In the genomic region with DNA sequence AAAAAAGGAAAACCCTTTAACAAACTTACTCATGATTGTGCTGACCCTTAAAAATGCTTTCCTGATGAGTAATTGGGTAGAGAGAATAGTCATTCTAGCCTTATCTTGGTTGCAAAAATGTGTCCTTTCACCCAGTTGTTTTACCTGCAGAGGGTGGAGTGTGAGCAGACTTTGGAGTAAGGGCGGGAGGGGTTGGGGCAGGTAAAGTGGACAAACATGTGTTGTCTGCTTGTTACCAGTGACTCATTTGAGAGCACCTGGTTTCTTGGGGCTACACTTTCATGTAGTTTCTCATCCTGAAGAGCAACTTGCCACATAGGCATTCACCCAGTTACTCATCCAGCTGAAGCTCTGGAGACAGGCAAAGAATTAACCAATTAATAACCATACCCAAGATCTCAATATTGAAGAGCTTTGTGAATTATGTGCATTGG, we compare ENCODE assay signal across 13 cellular contexts.
A peak's percentile ranks its signal among the peaks of the same experiment; 100 is the strongest.
DNase-seq lines count a peak whose midpoint lies in the region; ATAC-seq, FAIRE-seq and TF ChIP-seq lines count a peak whose summit lies in the region.
"Had no signal": no experiment of that assay in that cellular context is flagged by ENCODE, and none has a peak within 500 bp of the region (broad histone marks: within the 10 kb centered on the region; RNA-seq: fewer than 3 reads in every experiment).

No MANE protein-coding gene starts in this region.

- H3K4me2 ChIP-seq in K562 (ENCODE audit: insufficient read depth, low read length), result no peak overlapping the region

- no peak overlapping the region for H3K27ac Mint-ChIP-seq in activated CD4-positive, alpha-beta T cell treated with anti-CD3 and anti-CD28 coated beads, Interleukin-2, amount 10 ng/mL, durations not matched to agents 7 days and 5 days
- H3K27ac Mint-ChIP-seq in activated CD4-positive, alpha-beta T cell treated with anti-CD3 and anti-CD28 coated beads, Interleukin-2, amount 10 ng/mL, durations not matched to agents 24 days and 14 days, result no peak overlapping the region
- H3K27ac Mint-ChIP-seq in naive thymus-derived CD8-positive, alpha-beta T cell, result no peak overlapping the region
- H3K27ac Mint-ChIP-seq: activated CD8-positive, alpha-beta T cell treated with anti-CD3 and anti-CD28 coated beads for 36 hours; activated naive CD8-positive, alpha-beta T cell treated with anti-CD3 and anti-CD28 coated beads, Interleukin-2, amount 50 U/mL, for 24 hours; IgD-negative memory B cell had no signal

- TF ChIP-seq EP300 in K562 (IDR thresholded peaks at IDR 0.05; ENCODE audit: low read length), result no peak

- no peak for FAIRE-seq in K562 (lab: Jason Lieb, UNC)
- FAIRE-seq: GM19239 had no signal

- TF ChIP-seq POLR2A in K562 (conservative IDR thresholded peaks at IDR 0.05), result no peak
- no peak for TF ChIP-seq POLR2A in lower leg skin (IDR thresholded peaks at IDR 0.05)

- WGBS in K562 (ENCODE audit: insufficient coverage, low coverage, missing lambda C conversion rate), result 0% methylated on average over 1 of the region's 1 CpG
- WGBS in lower leg skin, 2 donors, result 47 to 53% methylated on average over 1 of the region's 1 CpG

- BruUV-seq in K562 (replicated peaks; lab: Mats Ljungman, UMichigan), result no TSS peak

- ATAC-seq in K562, result no peak
- no peak for ATAC-seq in naive thymus-derived CD8-positive, alpha-beta T cell
- ATAC-seq: activated CD8-positive, alpha-beta T cell treated with anti-CD3 and anti-CD28 coated beads for 36 hours; activated naive CD8-positive, alpha-beta T cell treated with anti-CD3 and anti-CD28 coated beads, Interleukin-2, amount 50 U/mL, for 24 hours had no signal

- H3K79me2 ChIP-seq in K562 (ENCODE audit: control insufficient read depth, insufficient read depth, low read length), result no peaks in the 10 kb centered on the region

- no peaks in the 10 kb centered on the region for H3K9me3 Mint-ChIP-seq in activated CD4-positive, alpha-beta T cell treated with anti-CD3 and anti-CD28 coated beads, Interleukin-2, amount 10 ng/mL, durations not matched to agents 7 days and 5 days
- H3K9me3 Mint-ChIP-seq in activated CD4-positive, alpha-beta T cell treated with anti-CD3 and anti-CD28 coated beads, Interleukin-2, amount 10 ng/mL, durations not matched to agents 24 days and 14 days, result peaks cover 5% of the 10 kb centered on the region
- peaks cover 0 to 2% (median 0%) of the 10 kb centered on the region in 9 donors for H3K9me3 Mint-ChIP-seq in naive thymus-derived CD8-positive, alpha-beta T cell
- H3K9me3 Mint-ChIP-seq: activated CD8-positive, alpha-beta T cell treated with anti-CD3 and anti-CD28 coated beads for 36 hours; activated naive CD8-positive, alpha-beta T cell treated with anti-CD3 and anti-CD28 coated beads, Interleukin-2, amount 50 U/mL, for 24 hours had no signal

- H3K4me3 Mint-ChIP-seq in activated CD4-positive, alpha-beta T cell treated with anti-CD3 and anti-CD28 coated beads, Interleukin-2, amount 10 ng/mL, durations not matched to agents 7 days and 5 days, result no peak overlapping the region
- no peak overlapping the region for H3K4me3 Mint-ChIP-seq in activated CD4-positive, alpha-beta T cell treated with anti-CD3 and anti-CD28 coated beads, Interleukin-2, amount 10 ng/mL, durations not matched to agents 24 days and 14 days
- H3K4me3 Mint-ChIP-seq in naive thymus-derived CD8-positive, alpha-beta T cell, result no peak overlapping the region
- H3K4me3 Mint-ChIP-seq: activated CD8-positive, alpha-beta T cell treated with anti-CD3 and anti-CD28 coated beads for 36 hours; activated naive CD8-positive, alpha-beta T cell treated with anti-CD3 and anti-CD28 coated beads, Interleukin-2, amount 50 U/mL, for 24 hours; IgD-negative memory B cell had no signal

- POLR2A ChIA-PET in K562 (lab: Yijun Ruan, JAX), result no interaction called here
- POLR2A ChIA-PET in activated CD4-positive, alpha-beta T cell treated with anti-CD3 and anti-CD28 coated beads, Interleukin-2, amount 10 ng/mL, durations not matched to agents 7 days and 5 days (lab: Charles Lee), result interaction anchor here (0.6 kb wide), 1 partner anchor 9 kb away, joined by 3 read pairs; no protein-coding TSS in a partner anchor
- POLR2A ChIA-PET in naive thymus-derived CD8-positive, alpha-beta T cell (lab: Charles Lee), result no interaction called here

- no peak overlapping the region for H3K4me3 ChIP-seq in K562
- H3K4me3 ChIP-seq in lower leg skin (ENCODE audit: low read depth, poor library complexity, severe bottlenecking), result no peak overlapping the region
- H3K4me3 ChIP-seq: SK-N-MC had no signal

- no peaks in the 10 kb centered on the region for H4K20me1 ChIP-seq in K562 (replicated peaks; ENCODE audit: control insufficient read depth, insufficient read depth, low read length)

- no peak overlapping the region for H2AFZ ChIP-seq in K562 (ENCODE audit: low read depth, low read length)

- TF ChIP-seq CTCF in K562 (IDR thresholded peaks at IDR 0.05 in 2 of 3, conservative IDR thresholded peaks at IDR 0.05 in 1 of 3; ENCODE audit: insufficient read depth in 2 of 3, low read depth in 1 of 3, low read length in 3 of 3) (no peak), lower leg skin (IDR thresholded peaks at IDR 0.05) (no peak)

- no peaks in the 10 kb centered on the region for H3K9me1 ChIP-seq in K562 (ENCODE audit: control insufficient read depth, insufficient read depth, low read length)

- TF ChIP-seq RAD21 in K562 (CRISPR knock-in tag; conservative IDR thresholded peaks at IDR 0.05 in 1 of 2, IDR thresholded peaks at IDR 0.05 in 1 of 2), result no peak

- no peaks in the 10 kb centered on the region for H3K4me1 Mint-ChIP-seq in activated CD4-positive, alpha-beta T cell treated with anti-CD3 and anti-CD28 coated beads, Interleukin-2, amount 10 ng/mL, durations not matched to agents 7 days and 5 days
- H3K4me1 Mint-ChIP-seq in activated CD4-positive, alpha-beta T cell treated with anti-CD3 and anti-CD28 coated beads, Interleukin-2, amount 10 ng/mL, durations not matched to agents 24 days and 14 days, result no peaks in the 10 kb centered on the region
- no peaks in the 10 kb centered on the region for H3K4me1 Mint-ChIP-seq in naive thymus-derived CD8-positive, alpha-beta T cell
- H3K4me1 Mint-ChIP-seq: activated naive CD8-positive, alpha-beta T cell treated with anti-CD3 and anti-CD28 coated beads, Interleukin-2, amount 50 U/mL, for 24 hours; IgD-negative memory B cell had no signal

- intact Hi-C loops in K562 (cut with micrococcal nuclease) (no loop called here), lower leg skin (cut with DNase I; ENCODE audit: low total_unique reads) (no loop called here)
- intact Hi-C loops in activated CD4-positive, alpha-beta T cell treated with anti-CD3 and anti-CD28 coated beads, Interleukin-2, amount 10 ng/mL, durations not matched to agents 24 days and 14 days (cut with micrococcal nuclease), result no loop called here

- in situ Hi-C loops in K562 (cut with MboI), result no loop called here

- H3K36me3 Mint-ChIP-seq in activated CD4-positive, alpha-beta T cell treated with anti-CD3 and anti-CD28 coated beads, Interleukin-2, amount 10 ng/mL, durations not matched to agents 7 days and 5 days (ENCODE audit: low read depth), result no peaks in the 10 kb centered on the region
- H3K36me3 Mint-ChIP-seq in activated CD4-positive, alpha-beta T cell treated with anti-CD3 and anti-CD28 coated beads, Interleukin-2, amount 10 ng/mL, durations not matched to agents 24 days and 14 days (ENCODE audit: low read depth), result no peaks in the 10 kb centered on the region
- H3K36me3 Mint-ChIP-seq in naive thymus-derived CD8-positive, alpha-beta T cell, result no peaks in the 10 kb centered on the region
- H3K36me3 Mint-ChIP-seq: IgD-negative memory B cell had no signal

- no peak overlapping the region for H3K9ac ChIP-seq in K562 (ENCODE audit: insufficient read depth in 1 of 2, low read depth in 2 of 2, low read length in 2 of 2)

- H3K36me3 ChIP-seq in K562 (ENCODE audit: control insufficient read depth, insufficient read depth, low read length), result no peaks in the 10 kb centered on the region

- no peaks in the 10 kb centered on the region for H3K9me3 ChIP-seq in K562 (replicated peaks; ENCODE audit: control insufficient read depth, insufficient read depth, low read depth, low read length)

- H3K27me3 Mint-ChIP-seq in activated CD4-positive, alpha-beta T cell treated with anti-CD3 and anti-CD28 coated beads, Interleukin-2, amount 10 ng/mL, durations not matched to agents 7 days and 5 days, result peaks cover 6% of the 10 kb centered on the region
- H3K27me3 Mint-ChIP-seq in activated CD4-positive, alpha-beta T cell treated with anti-CD3 and anti-CD28 coated beads, Interleukin-2, amount 10 ng/mL, durations not matched to agents 24 days and 14 days, result peaks cover 4% of the 10 kb centered on the region
- peaks cover 0 to 4% (median 0%) of the 10 kb centered on the region in 5 donors for H3K27me3 Mint-ChIP-seq in naive thymus-derived CD8-positive, alpha-beta T cell
- H3K27me3 Mint-ChIP-seq: activated CD8-positive, alpha-beta T cell treated with anti-CD3 and anti-CD28 coated beads for 36 hours had no signal

- CTCF ChIA-PET in K562 (lab: Yijun Ruan, JAX; ENCODE audit: low intra/inter-chr PET ratio), result no interaction called here
- CTCF ChIA-PET in activated CD4-positive, alpha-beta T cell treated with anti-CD3 and anti-CD28 coated beads, Interleukin-2, amount 10 ng/mL, durations not matched to agents 7 days and 5 days (lab: Charles Lee), result no interaction called here

- no peaks in the 10 kb centered on the region for H3K4me1 ChIP-seq in K562 (replicated peaks in 1 of 2; ENCODE audit: control insufficient read depth in 2 of 2, insufficient read depth in 2 of 2, low read length in 2 of 2)

- H3K27me3 ChIP-seq in K562 (ENCODE audit: control insufficient read depth in 2 of 2, insufficient read depth in 2 of 2, low read length in 2 of 2), result peaks cover 0 to 13% of the 10 kb centered on the region in 2 experiments; a peak in 1 of 5 replicates

- H3K27ac ChIP-seq in K562 (ENCODE audit: extremely low read depth, low read depth, low read length), result no peak overlapping the region
- H3K27ac ChIP-seq: SK-N-MC had no signal

- DNase-seq in A172 (ENCODE audit: low spot score) (peak; percentile 74), HT1080 (ENCODE audit: low read depth) (peak; percentile 83), K562 (ENCODE audit: extremely low read depth in 1 of 4, low spot score in 3 of 4) (no peak), kidney tubule cell (ENCODE audit: low spot score) (peak; percentile 94), lower leg skin (ENCODE audit: low spot score in 2 of 2) (no peak)
- DNase-seq in activated CD4-positive, alpha-beta T cell treated with anti-CD3 and anti-CD28 coated beads, Interleukin-2, amount 10 ng/mL, durations not matched to agents 7 days and 5 days, result no peak
- no peak for DNase-seq in activated CD4-positive, alpha-beta T cell treated with anti-CD3 and anti-CD28 coated beads, Interleukin-2, amount 10 ng/mL, durations not matched to agents 24 days and 14 days
- no peak for DNase-seq in naive thymus-derived CD8-positive, alpha-beta T cell
- DNase-seq: activated CD8-positive, alpha-beta T cell treated with anti-CD3 and anti-CD28 coated beads for 36 hours; activated naive CD8-positive, alpha-beta T cell treated with anti-CD3 and anti-CD28 coated beads, Interleukin-2, amount 50 U/mL, for 24 hours had no signal

TF ChIP-seq in K562, 482 proteins besides CTCF, POLR2A, EP300 and RAD21:
- TF ChIP-seq ZNF316 (IDR thresholded peaks at IDR 0.05) (0 out of 2 replicates have a peak, but pooled peaks have one; percentile 23), FOSL1 (tag; conservative IDR thresholded peaks at IDR 0.05) (peak; percentile 66), MTA2 (IDR thresholded peaks at IDR 0.05; ENCODE audit: low read depth) (no peak), ZNF584 (CRISPR knock-in tag; IDR thresholded peaks at IDR 0.05; ENCODE audit: low read depth) (no peak)

Comparison
In these comparisons a context has a peak if more than half of its experiments do, and no peak if none do; other contexts are left out.
1. DNase-seq: peak in A172 (single experiment), HT1080 (single experiment) and kidney tubule cell (single experiment); none in K562 (0 of 4), activated CD4-positive, alpha-beta T cell treated with anti-CD3 and anti-CD28 coated beads, Interleukin-2, amount 10 ng/mL, durations not matched to agents 7 days and 5 days (single experiment), activated CD4-positive, alpha-beta T cell treated with anti-CD3 and anti-CD28 coated beads, Interleukin-2, amount 10 ng/mL, durations not matched to agents 24 days and 14 days (single experiment), naive thymus-derived CD8-positive, alpha-beta T cell (0 of 10) and lower leg skin (0 of 2).